17 cellular contexts compared by ENCODE assay signal in genomic region chr14:103312006-103312635, GRCh38.
"Had no signal": no experiment of that assay in that cellular context is flagged by ENCODE, and none has a peak within 500 bp of the region (broad histone marks: within the 10 kb centered on the region; RNA-seq: fewer than 3 reads in every experiment).

No MANE protein-coding gene starts in this region.

- H3K4me3 ChIP-seq: left ventricle myocardium inferior, thyroid gland had no signal

- H3K9me3 Mint-ChIP-seq: activated B cell treated with CpG ODN at 0.5 μM for 24 hours; activated naive CD4-positive, alpha-beta T cell treated with anti-CD3 and anti-CD28 coated beads, Interleukin-2, amount 10 ng/mL, durations not matched to agents 7 days and 5 days; activated T-cell treated with anti-CD3 and anti-CD28 coated beads, Interleukin-2, amount 50 U/mL, for 4 hours; activated T-helper 2 cell treated with anti-CD3 and anti-CD28 coated beads, Interferon-gamma antibody, Interleukin-2, Interleukin-4, amounts not matched to agents 10 μg/mL and 5 μg/mL and 100 μg/mL, durations not matched to agents 14 hours and 24 hours and 36 hours; immature natural killer cell had no signal

- H3K36me3 Mint-ChIP-seq: activated naive CD4-positive, alpha-beta T cell treated with anti-CD3 and anti-CD28 coated beads, Interleukin-2, amount 10 ng/mL, durations not matched to agents 7 days and 5 days; immature natural killer cell had no signal

- H3K27ac ChIP-seq: foreskin keratinocyte, left ventricle myocardium inferior, thyroid gland had no signal

- H3K27ac Mint-ChIP-seq: activated B cell treated with CpG ODN at 0.5 μM for 24 hours; activated CD4-positive, alpha-beta T cell treated with anti-CD3 and anti-CD28 coated beads for 36 hours; activated naive CD4-positive, alpha-beta T cell treated with anti-CD3 and anti-CD28 coated beads, Interleukin-2, amount 10 ng/mL, durations not matched to agents 7 days and 5 days; activated T-helper 2 cell treated with anti-CD3 and anti-CD28 coated beads, Interferon-gamma antibody, Interleukin-2, Interleukin-4, amounts not matched to agents 10 μg/mL and 5 μg/mL and 100 μg/mL, durations not matched to agents 14 hours and 24 hours and 36 hours; immature natural killer cell had no signal

- H3K9me3 ChIP-seq: left ventricle myocardium inferior, thyroid gland had no signal

- H3K4me1 Mint-ChIP-seq: activated B cell treated with CpG ODN at 0.5 μM for 24 hours; activated CD4-positive, alpha-beta T cell treated with anti-CD3 and anti-CD28 coated beads for 36 hours; activated naive CD4-positive, alpha-beta T cell treated with anti-CD3 and anti-CD28 coated beads, Interleukin-2, amount 10 ng/mL, durations not matched to agents 7 days and 5 days; immature natural killer cell had no signal

- DNase-seq: activated B cell treated with CpG ODN at 0.5 μM for 24 hours; activated CD4-positive, alpha-beta T cell treated with anti-CD3 and anti-CD28 coated beads for 36 hours; activated CD4-positive, alpha-beta T cell treated with anti-CD3 and anti-CD28 coated beads, Interleukin-2, amount 50 U/mL, for 48 hours; activated CD8-positive, alpha-beta memory T cell treated with anti-CD3 and anti-CD28 coated beads, Interleukin-2, amount 50 U/mL, for 48 hours; activated naive CD4-positive, alpha-beta T cell treated with anti-CD3 and anti-CD28 coated beads, Interleukin-2, amount 10 ng/mL, durations not matched to agents 7 days and 5 days; activated T-cell treated with anti-CD3 and anti-CD28 coated beads, Interleukin-2, amount 50 U/mL, for 4 hours; dermis blood vessel endothelial cell; effector CD8-positive, alpha-beta T cell; foreskin keratinocyte; immature natural killer cell; left ventricle myocardium inferior; mammary epithelial cell; stimulated activated CD4-positive, alpha-beta T cell treated with anti-CD3 and anti-CD28 coated beads, Interleukin-4, amount 100 ng/mL, for 4 hours; stimulated activated naive CD8-positive, alpha-beta T cell treated with anti-CD3 and anti-CD28 coated beads, Interleukin-15, Interleukin-2, amounts not matched to agents 100 U/mL and 50 U/mL, for 24 hours; T-helper 9 cell; thyroid gland had no signal

- H3K4me1 ChIP-seq: foreskin keratinocyte had no signal

- H3K4me3 Mint-ChIP-seq: activated B cell treated with CpG ODN at 0.5 μM for 24 hours; activated CD4-positive, alpha-beta T cell treated with anti-CD3 and anti-CD28 coated beads for 36 hours; activated naive CD4-positive, alpha-beta T cell treated with anti-CD3 and anti-CD28 coated beads, Interleukin-2, amount 10 ng/mL, durations not matched to agents 7 days and 5 days; activated T-cell treated with anti-CD3 and anti-CD28 coated beads, Interleukin-2, amount 50 U/mL, for 4 hours; immature natural killer cell had no signal

- H3K36me3 ChIP-seq: left ventricle myocardium inferior, thyroid gland had no signal

- ATAC-seq: activated CD4-positive, alpha-beta T cell treated with anti-CD3 and anti-CD28 coated beads for 36 hours; activated T-cell treated with anti-CD3 and anti-CD28 coated beads, Interleukin-2, amount 50 U/mL, for 4 hours; foreskin keratinocyte; stimulated activated naive CD8-positive, alpha-beta T cell treated with anti-CD3 and anti-CD28 coated beads, Interleukin-15, Interleukin-2, amounts not matched to agents 100 U/mL and 50 U/mL, for 24 hours had no signal

- H3K27me3 ChIP-seq: foreskin keratinocyte, thyroid gland had no signal
